Comparison of ENCODE assay signal across 1 cellular context in the genomic region with DNA sequence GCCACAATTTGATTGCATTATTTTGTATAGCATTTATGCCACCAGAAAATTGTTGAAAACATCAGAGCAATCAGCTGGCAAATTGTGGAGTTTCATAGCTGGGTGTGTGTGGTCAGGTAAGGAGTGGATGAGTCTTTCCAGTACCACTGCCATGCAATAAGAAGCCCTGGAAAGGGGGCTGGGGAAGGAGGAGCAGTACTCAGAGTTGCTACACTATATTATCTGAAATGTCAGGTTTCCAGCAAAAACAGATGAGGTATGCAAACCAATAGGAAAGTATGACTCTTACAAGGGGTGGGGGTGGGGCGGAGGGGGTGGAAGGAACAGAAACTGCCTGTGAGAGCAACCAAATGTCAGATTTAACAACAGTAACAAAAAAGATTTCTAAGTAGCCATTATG.
TF ChIP-seq lines count a peak whose summit lies in the region.

No MANE protein-coding gene starts in this region.

TF ChIP-seq in GM12878, 131 proteins besides CTCF, POLR2A, EP300 and RAD21 (continued from another document):
- no peak for TF ChIP-seq BCL3 (IDR thresholded peaks at IDR 0.05; ENCODE audit: borderline replicate concordance, insufficient read depth, low read depth, low read length, poor library complexity, severe bottlenecking)
- TF ChIP-seq JUNB (IDR thresholded peaks at IDR 0.05): no peak
- no peak for TF ChIP-seq ZNF24 (IDR thresholded peaks at IDR 0.05)
- no peak for TF ChIP-seq ZZZ3 (IDR thresholded peaks at IDR 0.05; ENCODE audit: control insufficient read depth, insufficient read length, low read depth)
- TF ChIP-seq, protein P1, sequence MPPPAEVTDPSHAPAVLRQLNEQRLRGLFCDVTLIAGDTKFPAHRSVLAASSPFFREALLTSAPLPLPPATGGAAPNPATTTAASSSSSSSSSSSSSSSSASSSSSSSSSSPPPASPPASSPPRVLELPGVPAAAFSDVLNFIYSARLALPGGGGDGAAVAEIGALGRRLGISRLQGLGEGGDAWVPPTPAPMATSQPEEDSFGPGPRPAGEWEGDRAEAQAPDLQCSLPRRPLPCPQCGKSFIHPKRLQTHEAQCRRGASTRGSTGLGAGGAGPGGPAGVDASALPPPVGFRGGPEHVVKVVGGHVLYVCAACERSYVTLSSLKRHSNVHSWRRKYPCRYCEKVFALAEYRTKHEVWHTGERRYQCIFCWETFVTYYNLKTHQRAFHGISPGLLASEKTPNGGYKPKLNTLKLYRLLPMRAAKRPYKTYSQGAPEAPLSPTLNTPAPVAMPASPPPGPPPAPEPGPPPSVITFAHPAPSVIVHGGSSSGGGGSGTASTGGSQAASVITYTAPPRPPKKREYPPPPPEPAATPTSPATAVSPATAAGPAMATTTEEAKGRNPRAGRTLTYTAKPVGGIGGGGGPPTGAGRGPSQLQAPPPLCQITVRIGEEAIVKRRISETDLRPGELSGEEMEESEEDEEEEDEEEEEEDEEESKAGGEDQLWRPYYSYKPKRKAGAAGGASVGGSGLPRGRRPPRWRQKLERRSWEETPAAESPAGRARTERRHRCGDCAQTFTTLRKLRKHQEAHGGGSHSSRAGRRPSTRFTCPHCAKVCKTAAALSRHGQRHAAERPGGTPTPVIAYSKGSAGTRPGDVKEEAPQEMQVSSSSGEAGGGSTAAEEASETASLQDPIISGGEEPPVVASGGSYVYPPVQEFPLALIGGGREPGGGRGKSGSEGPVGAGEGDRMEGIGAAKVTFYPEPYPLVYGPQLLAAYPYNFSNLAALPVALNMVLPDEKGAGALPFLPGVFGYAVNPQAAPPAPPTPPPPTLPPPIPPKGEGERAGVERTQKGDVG (CRISPR knock-in tag; IDR thresholded peaks at IDR 0.05): no peak
